ENCODE assay signal across 1 cellular context in the genomic region with DNA sequence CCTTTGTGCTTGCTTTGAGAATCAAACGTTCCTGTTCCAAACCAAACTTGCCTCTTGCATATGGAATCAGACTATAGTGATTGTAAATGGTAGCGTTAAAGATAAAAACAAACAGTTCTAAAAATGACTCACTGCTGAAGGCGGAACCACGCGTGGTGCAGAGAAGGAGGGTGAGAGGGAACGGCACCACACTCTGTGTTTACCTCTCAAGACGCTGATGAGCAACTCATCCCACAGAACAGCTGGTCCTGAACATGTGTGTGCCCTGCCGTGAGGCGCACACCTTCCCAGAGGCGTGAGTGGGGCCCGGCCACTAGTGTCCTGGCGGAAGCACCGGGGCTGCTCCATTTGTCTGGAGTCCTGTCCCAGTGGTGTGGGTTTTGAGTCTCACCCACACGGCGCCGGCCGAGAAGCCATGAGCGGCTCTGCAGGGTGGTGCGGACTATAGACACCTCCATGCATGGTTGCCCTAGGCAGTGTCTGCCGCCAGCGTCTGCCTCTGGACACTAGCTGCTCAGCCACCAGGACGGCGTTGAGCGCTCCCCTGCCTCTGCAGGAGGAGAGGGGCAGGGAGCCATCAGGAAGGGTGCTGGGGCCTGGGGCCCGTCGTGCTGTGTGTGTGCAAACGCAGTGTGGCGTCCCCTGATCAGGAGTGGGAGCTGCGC.
TF ChIP-seq lines count a peak whose summit lies in the region.

No MANE protein-coding gene starts in this region.

TF ChIP-seq in GM23338, 12 proteins besides CTCF, POLR2A, EP300 and RAD21 (continued from another document):
- TF ChIP-seq STAT1 (IDR thresholded peaks at IDR 0.05; ENCODE audit: unreplicated experiment) (no peak), ZNF462 (CRISPR knock-in tag; IDR thresholded peaks at IDR 0.05) (no peak), EZH2 (IDR thresholded peaks at IDR 0.05; ENCODE audit: low read depth, unreplicated experiment) (no peak), JUNB (IDR thresholded peaks at IDR 0.05; ENCODE audit: unreplicated experiment) (no peak)
